ENCODE assay signal across 9 cellular contexts in genomic region chr14:31270196-31270772, GRCh38.
DNase-seq lines count a peak whose midpoint lies in the region; ATAC-seq and TF ChIP-seq lines count a peak whose summit lies in the region.
"Had no signal": no experiment of that assay in that cellular context is flagged by ENCODE, and none has a peak within 500 bp of the region (broad histone marks: within the 10 kb centered on the region; RNA-seq: fewer than 3 reads in every experiment).

No MANE protein-coding gene starts in this region.

- CTCF ChIA-PET in PC-3 (lab: Charles Lee), result no interaction called here

- H3K4me1 ChIP-seq in PC-3 (ENCODE audit: insufficient read depth, low read length) (peaks cover 9% of the 10 kb centered on the region), esophagus squamous epithelium (peaks cover 0 to 16% (median 5%) of the 10 kb centered on the region in 3 donors), upper lobe of right lung (peaks cover 4% of the 10 kb centered on the region)

- 61 to 92% methylated on average over 2 to 4 of the region's 4 CpGs for WGBS in esophagus squamous epithelium, 2 donors

- H3K27me3 ChIP-seq in PC-3 (ENCODE audit: low read length) (no peaks in the 10 kb centered on the region), esophagus squamous epithelium (no peaks in the 10 kb centered on the region), upper lobe of right lung (no peaks in the 10 kb centered on the region)

- H3K4me2 ChIP-seq in PC-3 (ENCODE audit: low read length), result no peak overlapping the region

- no TSS peak for BruUV-seq in PC-3 (replicated peaks; lab: Mats Ljungman, UMichigan)

- no peaks in the 10 kb centered on the region for H4K20me1 ChIP-seq in PC-3 (ENCODE audit: low read length)

- TF ChIP-seq POLR2A in esophagus squamous epithelium (IDR thresholded peaks at IDR 0.05), result no peak

- POLR2A ChIA-PET in PC-3 (lab: Charles Lee; ENCODE audit: unreplicated experiment), result no interaction called here

- ATAC-seq in PC-3 (no peak), upper lobe of right lung (peak; percentile 91), HG02884 (IDR thresholded peaks at IDR 0.05; ENCODE audit: unreplicated experiment) (no peak)

- peak in 2 of 3 donors; percentile 7 to 24 for DNase-seq in stimulated activated CD4-positive, alpha-beta T cell treated with anti-CD3 and anti-CD28 coated beads, Interleukin-12 subunit alpha, Interleukin-12 subunit beta, amount 100 ng/mL, for 48 hours (ENCODE audit: low read depth in 2 of 3, low spot score in 1 of 3)
- no peak for DNase-seq in stimulated activated CD4-positive, alpha-beta T cell treated with anti-CD3 and anti-CD28 coated beads, Interleukin-12 subunit alpha, Interleukin-12 subunit beta, amount 100 ng/mL, for 4 hours
- DNase-seq in PC-3 (no peak), esophagus squamous epithelium (lab: John Stamatoyannopoulos, UW) (no peak), upper lobe of right lung (peak; percentile 69), NCI-H2029 (lab: John Stamatoyannopoulos, UW) (no peak), ureter (ENCODE audit: low spot score) (no peak)
- DNase-seq: DMS79 had no signal

- H3K36me3 ChIP-seq in PC-3 (ENCODE audit: low read depth, low read length), result peaks cover 3% of the 10 kb centered on the region; the same call in 1 of the 2 replicates
- no peaks in the 10 kb centered on the region for H3K36me3 ChIP-seq in esophagus squamous epithelium
- no peaks in the 10 kb centered on the region for H3K36me3 ChIP-seq in upper lobe of right lung

- H3K79me2 ChIP-seq in PC-3 (ENCODE audit: low read length), result no peaks in the 10 kb centered on the region

- peaks cover 8% of the 10 kb centered on the region; the same call in 1 of the 2 replicates for H3K9me3 ChIP-seq in PC-3 (ENCODE audit: low read length)
- no peaks in the 10 kb centered on the region for H3K9me3 ChIP-seq in esophagus squamous epithelium
- no peaks in the 10 kb centered on the region for H3K9me3 ChIP-seq in upper lobe of right lung

- intact Hi-C loops in PC-3 (cut with micrococcal nuclease) (no loop called here), esophagus squamous epithelium (cut with DNase I) (no loop called here), upper lobe of right lung (cut with DNase I) (no loop called here)

- H3K9me2 ChIP-seq in PC-3 (replicated peaks; ENCODE audit: low read length), result no peaks in the 10 kb centered on the region

- no peak overlapping the region for H3K27ac ChIP-seq in PC-3 (ENCODE audit: low read length)
- no peak overlapping the region for H3K27ac ChIP-seq in esophagus squamous epithelium
- H3K27ac ChIP-seq in upper lobe of right lung, result no peak overlapping the region

- peak; percentile 43; the same call in 1 of the 2 replicates for TF ChIP-seq CTCF in PC-3 (conservative IDR thresholded peaks at IDR 0.05; ENCODE audit: low read depth, low read length)
- TF ChIP-seq CTCF in esophagus squamous epithelium (IDR thresholded peaks at IDR 0.05), result peak in 5 of 6 experiments; percentile 15 to 58 (median 19)
- peak; percentile 47 for TF ChIP-seq CTCF in upper lobe of right lung (IDR thresholded peaks at IDR 0.05)

- no peak overlapping the region for H2AFZ ChIP-seq in PC-3 (ENCODE audit: low read length)

- H3F3A ChIP-seq in PC-3 (ENCODE audit: low read length, unreplicated experiment), result no peaks in the 10 kb centered on the region

- no peak overlapping the region for H3K9ac ChIP-seq in PC-3 (ENCODE audit: low read length)

- H3K4me3 ChIP-seq in PC-3 (ENCODE audit: low read length) (no peak overlapping the region), esophagus squamous epithelium (no peak overlapping the region), upper lobe of right lung (no peak overlapping the region)

Comparison
In these comparisons a context has a peak if more than half of its experiments do, and no peak if none do; other contexts are left out.
1. DNase-seq: peak in stimulated activated CD4-positive, alpha-beta T cell treated with anti-CD3 and anti-CD28 coated beads, Interleukin-12 subunit alpha, Interleukin-12 subunit beta, amount 100 ng/mL, for 48 hours (2 of 3) and upper lobe of right lung (single experiment); none in stimulated activated CD4-positive, alpha-beta T cell treated with anti-CD3 and anti-CD28 coated beads, Interleukin-12 subunit alpha, Interleukin-12 subunit beta, amount 100 ng/mL, for 4 hours (single experiment), PC-3 (single experiment), esophagus squamous epithelium (single experiment), NCI-H2029 (single experiment) and ureter (single experiment).
2. Peak in every context shown above with its lines, with median percentiles within 50 percentile points of each other: CTCF ChIP-seq.